Comparison of ENCODE assay signal across 13 cellular contexts in the genomic region with DNA sequence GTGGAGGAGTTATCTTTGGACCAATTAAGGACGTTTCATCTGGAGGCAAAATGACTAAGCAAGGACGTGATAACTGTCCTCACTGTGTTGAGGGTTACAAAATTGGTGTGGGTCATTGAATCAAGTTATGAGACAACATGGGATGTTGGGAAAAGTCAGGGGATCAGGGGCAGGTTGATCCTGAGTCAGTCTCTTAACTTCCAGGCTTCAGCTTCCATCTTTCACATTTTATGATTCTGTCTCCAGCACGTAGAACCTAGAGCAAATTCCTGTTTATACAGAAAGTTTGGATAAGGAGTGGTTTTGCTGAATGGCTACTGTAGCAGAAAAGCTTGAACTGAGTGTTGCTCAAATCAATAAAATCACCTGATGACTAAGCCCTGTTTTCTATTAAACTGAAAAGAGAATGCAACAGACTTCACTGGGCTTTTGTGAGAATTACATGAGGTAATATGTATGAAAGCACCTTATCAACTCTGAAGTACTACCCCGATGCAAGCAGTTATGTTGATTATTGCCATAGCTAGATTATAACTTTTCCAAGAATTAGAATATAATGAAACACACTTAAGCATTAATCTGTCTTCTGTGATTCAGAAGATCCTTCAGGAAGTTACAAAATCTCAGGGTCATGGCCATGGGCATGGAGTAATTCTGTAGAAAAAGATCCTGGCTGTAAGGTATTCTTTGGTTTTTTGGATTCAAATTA.
DNase-seq lines count a peak whose midpoint lies in the region; ATAC-seq, FAIRE-seq and TF ChIP-seq lines count a peak whose summit lies in the region.
"Had no signal": no experiment of that assay in that cellular context is flagged by ENCODE, and none has a peak within 500 bp of the region (broad histone marks: within the 10 kb centered on the region; RNA-seq: fewer than 3 reads in every experiment).

No MANE protein-coding gene starts in this region.

- no peak overlapping the region for H3K4ac ChIP-seq in neuronal stem cell (ENCODE audit: low read length)

- no peaks in the 10 kb centered on the region for H3K27me3 ChIP-seq in bronchial epithelial cell (ENCODE audit: control insufficient read depth, insufficient read depth, low read length)
- no peaks in the 10 kb centered on the region for H3K27me3 ChIP-seq in neuronal stem cell (ENCODE audit: control insufficient read depth in 3 of 3, insufficient read depth in 3 of 3, low read depth in 1 of 3, low read length in 3 of 3)

- H3K36me3 ChIP-seq in bronchial epithelial cell (ENCODE audit: control insufficient read depth, insufficient read depth, low read length) (no peaks in the 10 kb centered on the region), neuronal stem cell (replicated peaks in 1 of 2; ENCODE audit: control insufficient read depth in 2 of 2, insufficient read depth in 2 of 2, low read length in 2 of 2) (peaks cover 0 to 5% of the 10 kb centered on the region in 2 donors)

- H3K4me1 ChIP-seq in neuronal stem cell (ENCODE audit: control insufficient read depth in 2 of 2, insufficient read depth in 1 of 2, low read depth in 1 of 2, low read length in 2 of 2), result peaks cover 3 to 6% of the 10 kb centered on the region in 2 donors

- no peak overlapping the region for H4K8ac ChIP-seq in neuronal stem cell (ENCODE audit: low read depth, low read length)

- no peak overlapping the region for H3K9ac ChIP-seq in neuronal stem cell (ENCODE audit: low read depth, low read length, poor library complexity)

- no peak overlapping the region for H2BK12ac ChIP-seq in neuronal stem cell (ENCODE audit: low read length)

- H3K9me3 Mint-ChIP-seq in IgD-negative memory B cell, result no peaks in the 10 kb centered on the region
- H3K9me3 Mint-ChIP-seq: nephron had no signal

- H3K4me3 ChIP-seq in bronchial epithelial cell (ENCODE audit: low read depth, low read length) (no peak overlapping the region), neuronal stem cell (ENCODE audit: low read length in 2 of 2) (no peak overlapping the region)

- no peak overlapping the region for H2AK5ac ChIP-seq in neuronal stem cell (ENCODE audit: low read depth, low read length)

- no peak overlapping the region for H3K18ac ChIP-seq in neuronal stem cell (ENCODE audit: low read length)

- no peaks in the 10 kb centered on the region for H3K9me3 ChIP-seq in neuronal stem cell (replicated peaks in 1 of 2; ENCODE audit: control insufficient read depth in 2 of 2, insufficient read depth in 1 of 2, low read depth in 1 of 2, low read length in 2 of 2)

- H3K4me2 ChIP-seq in neuronal stem cell (ENCODE audit: insufficient read depth, low read length, poor library complexity, severe bottlenecking), result no peak overlapping the region

- H2AFZ ChIP-seq in neuronal stem cell (ENCODE audit: low read length), result no peak overlapping the region

- H3K4me3 Mint-ChIP-seq in IgD-negative memory B cell, result peak overlapping the region in 1 of 4 donors; percentile 2
- H3K4me3 Mint-ChIP-seq: nephron had no signal

- no peaks in the 10 kb centered on the region for H3K79me1 ChIP-seq in neuronal stem cell (ENCODE audit: low read depth, low read length)

- H3K27me3 Mint-ChIP-seq in IgD-negative memory B cell, result no peaks in the 10 kb centered on the region

- H3K36me3 Mint-ChIP-seq in IgD-negative memory B cell, result no peaks in the 10 kb centered on the region

- peaks cover 35 to 58% (median 44%) of the 10 kb centered on the region in 3 donors for H3K4me1 Mint-ChIP-seq in IgD-negative memory B cell
- H3K4me1 Mint-ChIP-seq: nephron had no signal

- TF ChIP-seq CTCF in bronchial epithelial cell (IDR thresholded peaks at IDR 0.05; ENCODE audit: insufficient read depth, low read length, severe bottlenecking) (no peak), omental fat pad (IDR thresholded peaks at IDR 0.05) (no peak)

- WGBS in neuronal stem cell (ENCODE audit: extremely low coverage in 2 of 2, insufficient read length in 2 of 2, insufficient replicate concordance in 1 of 2), 2 donors, result no CpG with 5 or more reads among the region's 4 CpGs

- no peak overlapping the region for H4K91ac ChIP-seq in neuronal stem cell (ENCODE audit: low read depth, low read length, poor library complexity)

- no peak overlapping the region for H3K27ac ChIP-seq in neuronal stem cell (replicated peaks; ENCODE audit: low read length)

- DNase-seq in GM03348 (ENCODE audit: low spot score), result peak; percentile 30
- DNase-seq in bronchial epithelial cell (ENCODE audit: low read depth), result peak; percentile 54
- no peak for DNase-seq in omental fat pad (ENCODE audit: low spot score)
- DNase-seq in neuronal stem cell (ENCODE audit: low spot score), result no peak
- DNase-seq in frontal cortex (ENCODE audit: low spot score in 2 of 2), result no peak
- DNase-seq in activated CD8-positive, alpha-beta memory T cell treated with anti-CD3 and anti-CD28 coated beads, Interleukin-2, amount 50 U/mL, for 48 hours, result no peak
- DNase-seq: amniotic stem cell, head of caudate nucleus, NCI-H69 had no signal

- H2BK120ac ChIP-seq in neuronal stem cell (ENCODE audit: low read depth, low read length), result no peak overlapping the region

- H2BK15ac ChIP-seq in neuronal stem cell (ENCODE audit: low read length), result no peak overlapping the region

- FAIRE-seq in bronchial epithelial cell (lab: Jason Lieb, UNC) (no peak), frontal cortex (lab: Jason Lieb, UNC) (no peak)
- FAIRE-seq: HTR-8/SVneo had no signal

- ATAC-seq in omental fat pad (ENCODE audit: low FRiP score), result peak; percentile 22
- no peak for ATAC-seq in GM21737 (IDR thresholded peaks at IDR 0.05; ENCODE audit: unreplicated experiment)

- H3K27ac Mint-ChIP-seq in IgD-negative memory B cell, result peak overlapping the region; percentile 57 to 99 (median 91)

- no peak overlapping the region for H3K14ac ChIP-seq in neuronal stem cell (ENCODE audit: low read length)

- H3K23ac ChIP-seq in neuronal stem cell (ENCODE audit: low read depth, low read length, poor library complexity), result no peak overlapping the region

- no peak overlapping the region for H2BK5ac ChIP-seq in neuronal stem cell (ENCODE audit: low read length)

Comparison
In these comparisons a context has a peak if more than half of its experiments do, and no peak if none do; other contexts are left out.
1. DNase-seq: peak in GM03348 (single experiment) and bronchial epithelial cell (single experiment); none in omental fat pad (single experiment), neuronal stem cell (single experiment), frontal cortex (0 of 2) and activated CD8-positive, alpha-beta memory T cell treated with anti-CD3 and anti-CD28 coated beads, Interleukin-2, amount 50 U/mL, for 48 hours (single experiment).